ENCODE assay signal across 18 cellular contexts in the genomic region with DNA sequence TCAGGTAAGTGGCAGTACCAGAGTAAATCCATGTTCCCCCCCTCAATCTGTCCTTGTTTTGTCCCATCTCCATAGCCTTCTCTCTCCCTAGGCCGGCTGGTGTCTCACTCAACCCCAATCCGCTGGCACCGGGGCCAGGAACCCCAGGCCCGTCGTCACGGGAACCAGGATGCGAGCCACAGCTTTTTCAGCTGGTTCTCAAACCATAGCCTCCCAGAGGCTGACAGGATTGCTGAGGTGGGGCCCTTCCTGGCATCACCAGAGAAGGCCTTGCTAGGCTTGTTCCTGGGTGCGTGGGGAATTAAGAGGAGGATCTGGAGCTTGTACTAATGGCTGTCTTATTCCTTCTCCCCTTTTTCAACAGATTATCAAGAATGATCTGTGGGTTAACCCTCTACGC. TPM values are rescaled to one million over a fixed set of nuclear protein-coding genes. Genes with fewer than 3 reads are reported as not detected.
DNase-seq lines count a peak whose midpoint lies in the region; ATAC-seq, FAIRE-seq and TF ChIP-seq lines count a peak whose summit lies in the region.
"Had no signal": no experiment of that assay in that cellular context is flagged by ENCODE, and none has a peak within 500 bp of the region (broad histone marks: within the 10 kb centered on the region; RNA-seq: fewer than 3 reads in every experiment).

No MANE protein-coding gene starts in this region.

- H2AFZ ChIP-seq in mammary epithelial cell (ENCODE audit: low read depth, low read length) (no peak overlapping the region), astrocyte (ENCODE audit: low read depth, low read length) (no peak overlapping the region)

- H3K27me3 ChIP-seq in mammary epithelial cell (ENCODE audit: insufficient read depth, low read length) (no peaks in the 10 kb centered on the region), astrocyte (ENCODE audit: insufficient read depth, low read length) (no peaks in the 10 kb centered on the region)

- H3K36me3 ChIP-seq in mammary epithelial cell (ENCODE audit: insufficient read depth, low read length) = peaks cover 2% of the 10 kb centered on the region
- H3K36me3 ChIP-seq in astrocyte (ENCODE audit: insufficient read depth, low read length) = peaks cover 10% of the 10 kb centered on the region

- intact Hi-C loops in MCF 10A (cut with micrococcal nuclease) (no loop called here), mammary epithelial cell (cut with micrococcal nuclease) (no loop called here)

- no peak overlapping the region for H3K27ac ChIP-seq in mammary epithelial cell (ENCODE audit: insufficient read depth, low read depth, low read length)
- no peak overlapping the region for H3K27ac ChIP-seq in astrocyte (ENCODE audit: low read depth, low read length)
- H3K27ac ChIP-seq: lower lobe of right lung had no signal

- H3K4me2 ChIP-seq in mammary epithelial cell (ENCODE audit: insufficient read depth, low read depth, low read length) (no peak overlapping the region), astrocyte (ENCODE audit: low read length) (peak overlapping the region; percentile 5)

- ATAC-seq in GM21381 (IDR thresholded peaks at IDR 0.05; ENCODE audit: unreplicated experiment) = no peak
- ATAC-seq: lower lobe of right lung had no signal

- no peak for FAIRE-seq in astrocyte (lab: Jason Lieb, UNC)

- H3K27ac Mint-ChIP-seq in MCF 10A (ENCODE audit: low read depth, unreplicated experiment) (no peak overlapping the region), astrocyte (ENCODE audit: unreplicated experiment) (no peak overlapping the region), nephron (no peak overlapping the region), type B pancreatic cell (no peak overlapping the region), osteocyte (ENCODE audit: unreplicated experiment) (no peak overlapping the region)
- H3K27ac Mint-ChIP-seq: activated CD4-positive, alpha-beta memory T cell treated with anti-CD3 and anti-CD28 coated beads, Interleukin-2, amount 10 ng/mL, durations not matched to agents 7 days and 5 days had no signal

- H3K4me1 Mint-ChIP-seq in MCF 10A (ENCODE audit: insufficient read depth, unreplicated experiment) (peaks cover 45% of the 10 kb centered on the region), astrocyte (ENCODE audit: low read depth, unreplicated experiment) (peaks cover 22% of the 10 kb centered on the region), nephron (peaks cover 52% of the 10 kb centered on the region), type B pancreatic cell (ENCODE audit: unreplicated experiment) (peaks cover 31% of the 10 kb centered on the region), osteocyte (ENCODE audit: unreplicated experiment) (peaks cover 21% of the 10 kb centered on the region)

- BruUV-seq in MCF 10A (replicated peaks; lab: Mats Ljungman, UMichigan) (no TSS peak), mammary epithelial cell (replicated peaks; lab: Mats Ljungman, UMichigan) (no TSS peak)

- WGBS in mammary epithelial cell (ENCODE audit: low coverage, missing lambda C conversion rate) = 89% methylated on average over 8 of the region's 9 CpGs

- in situ Hi-C loops in mammary epithelial cell (cut with MboI; ENCODE audit: low sequenced_read_pairs in 2 of 2) = no loop called here

- H3K4me3 ChIP-seq in mammary epithelial cell (replicated peaks in 1 of 3; ENCODE audit: insufficient read depth in 1 of 3, low read depth in 2 of 3, low read length in 3 of 3) (no peak overlapping the region), astrocyte (ENCODE audit: insufficient read depth, low read depth, low read length) (no peak overlapping the region)

- CTCF ChIA-PET in MCF 10A (lab: Yijun Ruan, JAX) (interaction anchor here (0.6 to 1.0 kb wide), 3 partner anchors 13 to 510 kb away, joined by 3 read pairs; no protein-coding TSS in a partner anchor), mammary epithelial cell (lab: Charles Lee; ENCODE audit: low non-redundant PET) (no interaction called here)

- H3K9ac ChIP-seq in mammary epithelial cell (ENCODE audit: insufficient read depth, low read length) (no peak overlapping the region), astrocyte (ENCODE audit: low read length) (peak overlapping the region; percentile 43)

- H3K4me1 ChIP-seq in mammary epithelial cell (ENCODE audit: insufficient read depth, low read length) = peaks cover 18% of the 10 kb centered on the region
- peaks cover 21% of the 10 kb centered on the region for H3K4me1 ChIP-seq in astrocyte (ENCODE audit: insufficient read depth, low read length)

- dilution Hi-C loops in mammary epithelial cell (cut with HindIII; ENCODE audit: low sequenced_read_pairs) = no loop called here

- no peak for TF ChIP-seq CTCF in MCF 10A (IDR thresholded peaks at IDR 0.05; ENCODE audit: unreplicated experiment)
- TF ChIP-seq CTCF in mammary epithelial cell (conservative IDR thresholded peaks at IDR 0.05 in 1 of 2, IDR thresholded peaks at IDR 0.05 in 1 of 2; ENCODE audit: extremely low read depth in 1 of 2, insufficient read depth in 1 of 2, low read depth in 1 of 2, low read length in 2 of 2) = no peak
- no peak for TF ChIP-seq CTCF in astrocyte (IDR thresholded peaks at IDR 0.05; ENCODE audit: insufficient read depth, low read depth, low read length)
- TF ChIP-seq CTCF in nephron (IDR thresholded peaks at IDR 0.05; ENCODE audit: unreplicated experiment in 3 of 3) = no peak
- TF ChIP-seq CTCF in type B pancreatic cell (conservative IDR thresholded peaks at IDR 0.05) = no peak
- TF ChIP-seq CTCF in osteocyte (IDR thresholded peaks at IDR 0.05) = no peak

- no peaks in the 10 kb centered on the region for H3K9me3 Mint-ChIP-seq in MCF 10A (ENCODE audit: unreplicated experiment)
- no peaks in the 10 kb centered on the region for H3K9me3 Mint-ChIP-seq in astrocyte (ENCODE audit: unreplicated experiment)
- peaks cover 12% of the 10 kb centered on the region for H3K9me3 Mint-ChIP-seq in nephron
- H3K9me3 Mint-ChIP-seq in type B pancreatic cell = no peaks in the 10 kb centered on the region
- no peaks in the 10 kb centered on the region for H3K9me3 Mint-ChIP-seq in osteocyte (ENCODE audit: unreplicated experiment)
- H3K9me3 Mint-ChIP-seq: activated CD4-positive, alpha-beta memory T cell treated with anti-CD3 and anti-CD28 coated beads, Interleukin-2, amount 10 ng/mL, durations not matched to agents 7 days and 5 days had no signal

- H3K9me3 ChIP-seq in mammary epithelial cell (replicated peaks; ENCODE audit: insufficient read depth, low read length) = no peaks in the 10 kb centered on the region
- H3K9me3 ChIP-seq in astrocyte (ENCODE audit: insufficient read depth, low read depth, low read length) = no peaks in the 10 kb centered on the region
- H3K9me3 ChIP-seq: lower lobe of right lung had no signal

- H3K4me3 Mint-ChIP-seq in MCF 10A (ENCODE audit: unreplicated experiment) (peak overlapping the region; percentile 96), astrocyte (ENCODE audit: unreplicated experiment) (no peak overlapping the region), nephron (peak overlapping the region; percentile 89 to 92 (median 90)), type B pancreatic cell (peak overlapping the region; percentile 19), osteocyte (ENCODE audit: unreplicated experiment) (no peak overlapping the region)
- H3K4me3 Mint-ChIP-seq: activated CD4-positive, alpha-beta memory T cell treated with anti-CD3 and anti-CD28 coated beads, Interleukin-2, amount 10 ng/mL, durations not matched to agents 7 days and 5 days had no signal

- H3K36me3 Mint-ChIP-seq in MCF 10A (ENCODE audit: insufficient read depth, unreplicated experiment) (peaks cover 57% of the 10 kb centered on the region), astrocyte (ENCODE audit: low read depth, unreplicated experiment) (peaks cover 10% of the 10 kb centered on the region), nephron (ENCODE audit: low read depth) (peaks cover 40% of the 10 kb centered on the region), type B pancreatic cell (peaks cover 13% of the 10 kb centered on the region), osteocyte (ENCODE audit: unreplicated experiment) (peaks cover 15% of the 10 kb centered on the region)

- DNase-seq in MCF 10A (ENCODE audit: unreplicated experiment) = no peak
- no peak for DNase-seq in mammary epithelial cell
- DNase-seq in astrocyte (ENCODE audit: low read depth) = no peak
- peak; percentile 48 for DNase-seq in type B pancreatic cell (ENCODE audit: extremely low spot score, unreplicated experiment)
- no peak for DNase-seq in HuH-7.5 (ENCODE audit: low spot score)
- DNase-seq in osteocyte (ENCODE audit: extremely low spot score, unreplicated experiment) = no peak
- DNase-seq: activated CD4-positive, alpha-beta memory T cell treated with anti-CD3 and anti-CD28 coated beads, Interleukin-2, amount 10 ng/mL, durations not matched to agents 7 days and 5 days; activated effector memory CD4-positive, alpha-beta T cell treated with Interleukin-2 at 50 U/mL for 16 hours; cortex of kidney; lower lobe of right lung; NCI-H1436 treated with DMSO at 0.1 percent for 48 hours; NCI-H226; NK-92 treated with Interleukin-12 subunit alpha and Interleukin-12 subunit beta, amount 100 ng/mL, for 24 hours; retina; RPMI8226; stimulated activated naive CD4-positive, alpha-beta T cell treated with Interleukin-2 at 50 U/mL for 16 hours had no signal

- peaks cover 80% of the 10 kb centered on the region for H3K27me3 Mint-ChIP-seq in MCF 10A (ENCODE audit: insufficient read depth, unreplicated experiment)
- H3K27me3 Mint-ChIP-seq in astrocyte (ENCODE audit: low read depth, unreplicated experiment) = no peaks in the 10 kb centered on the region
- H3K27me3 Mint-ChIP-seq in nephron (ENCODE audit: low read depth) = no peaks in the 10 kb centered on the region
- H3K27me3 Mint-ChIP-seq in type B pancreatic cell = no peaks in the 10 kb centered on the region
- no peaks in the 10 kb centered on the region for H3K27me3 Mint-ChIP-seq in osteocyte (ENCODE audit: unreplicated experiment)
- H3K27me3 Mint-ChIP-seq: activated CD4-positive, alpha-beta memory T cell treated with anti-CD3 and anti-CD28 coated beads, Interleukin-2, amount 10 ng/mL, durations not matched to agents 7 days and 5 days had no signal

- H3K79me2 ChIP-seq in mammary epithelial cell (ENCODE audit: insufficient read depth, low read length) (peaks cover 8% of the 10 kb centered on the region), astrocyte (ENCODE audit: insufficient read depth, low read length) (peaks cover 38% of the 10 kb centered on the region)

- POLR2A ChIA-PET in MCF 10A (lab: Yijun Ruan, JAX) = interaction anchor here (0.7 kb wide), 1 partner anchor 597 kb away, joined by 3 read pairs; no protein-coding TSS in a partner anchor

- no peaks in the 10 kb centered on the region for H4K20me1 ChIP-seq in mammary epithelial cell (ENCODE audit: insufficient read depth, low read length)
- peaks cover 54% of the 10 kb centered on the region for H4K20me1 ChIP-seq in astrocyte (ENCODE audit: insufficient read depth, low read length)

RNA-seq across cellular contexts. Expression of gene TSPYL2, which starts 2.7 kb away (rescaled TPM):
- total RNA-seq in MCF 10A (2022) (39.3 and 41.6 TPM in 2 replicates), mammary epithelial cell (10 to 100 TPM; 13.2 to 19.5 TPM), astrocyte (30.7 and 31.5 TPM in 2 replicates), type B pancreatic cell (ENCODE audit: low replicate concordance) (29.0 and 30.1 TPM in 2 replicates), osteocyte (19.5 and 26.2 TPM in 2 replicates)
- 8.1 TPM for polyA plus RNA-seq in mammary epithelial cell
- polyA minus RNA-seq in mammary epithelial cell = 3.2 TPM

RNA-seq across cellular contexts. Expression of gene KANTR, which starts 9.1 kb away (rescaled TPM):
- total RNA-seq in MCF 10A (2022) = 3.4 and 6.3 TPM in 2 replicates
- 1 to 10 TPM; 5.1 to 8.0 TPM for total RNA-seq in mammary epithelial cell
- polyA plus RNA-seq in mammary epithelial cell = 1.6 TPM
- 9.5 TPM for polyA minus RNA-seq in mammary epithelial cell
- 5.9 and 6.8 TPM in 2 replicates for total RNA-seq in astrocyte
- 6.1 and 14.4 TPM in 2 replicates for total RNA-seq in type B pancreatic cell (ENCODE audit: low replicate concordance)
- total RNA-seq in osteocyte = 12.4 and 13.7 TPM in 2 replicates

RNA-seq across cellular contexts. Expression of gene GPR173, which starts 36.3 kb away (rescaled TPM):
- total RNA-seq in MCF 10A (2022) (1.3 TPM in 2 replicates), mammary epithelial cell (1 to 10 TPM in 1 of 2 donors, under 1 TPM in 1; 0.56 to 1.7 TPM), astrocyte (8.1 and 8.2 TPM in 2 replicates), type B pancreatic cell (ENCODE audit: low replicate concordance) (4.5 and 11.5 TPM in 2 replicates), osteocyte (12.6 and 17.3 TPM in 2 replicates)
- polyA plus RNA-seq in mammary epithelial cell = 0.23 TPM
- polyA minus RNA-seq in mammary epithelial cell = 0.10 TPM
- total RNA-seq: activated CD4-positive, alpha-beta memory T cell treated with anti-CD3 and anti-CD28 coated beads, Interleukin-2, amount 10 ng/mL, durations not matched to agents 7 days and 5 days had no signal

Comparison
In these comparisons a context has a peak if more than half of its experiments do, and no peak if none do; other contexts are left out.
1. H3K4me3 Mint-ChIP-seq: peak in MCF 10A (single experiment), nephron (3 of 3) and type B pancreatic cell (single experiment); none in astrocyte (single experiment) and osteocyte (single experiment).